Comparison of ENCODE assay signal across 2 cellular contexts in the genomic region with DNA sequence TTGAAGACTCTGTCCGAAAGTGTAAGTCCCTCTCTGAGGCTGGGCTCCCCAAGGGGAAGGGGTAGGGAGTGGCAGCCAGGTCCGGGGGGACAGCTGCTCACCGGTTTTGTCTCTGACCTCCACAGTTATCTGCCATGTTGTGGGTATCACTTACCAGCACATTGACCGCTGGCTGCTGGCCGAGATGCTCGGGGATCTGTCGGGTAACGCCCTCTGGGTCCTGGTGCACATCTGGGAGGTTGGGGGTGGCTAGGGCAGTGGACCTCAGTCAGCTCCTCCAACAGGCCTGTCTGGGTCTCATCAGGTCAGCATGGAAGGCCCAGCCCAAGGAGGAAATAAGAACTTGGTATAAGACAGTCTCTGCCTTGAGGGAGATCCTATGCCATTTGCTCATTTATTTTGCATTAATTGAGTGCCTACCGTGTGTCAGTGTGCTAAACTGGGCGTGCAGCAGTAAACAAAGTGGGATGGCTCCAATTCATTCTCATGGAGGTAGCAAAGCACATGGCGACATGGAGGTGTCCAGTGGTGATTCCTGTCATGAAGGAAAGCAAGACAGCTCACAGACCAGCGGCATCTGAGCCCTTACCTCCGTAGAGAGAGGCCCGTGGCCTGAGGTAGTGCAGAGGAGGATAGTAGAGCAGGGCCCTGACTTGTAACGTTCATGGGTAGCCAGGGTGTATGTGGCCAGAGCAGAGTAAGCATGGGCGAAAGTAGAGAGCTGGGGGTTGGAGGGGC.
TF ChIP-seq lines count a peak whose summit lies in the region.

No MANE protein-coding gene starts in this region.

TF ChIP-seq in HEK293, 187 proteins besides CTCF, POLR2A, EP300 and RAD21:
- TF ChIP-seq ZNF248 (tag by site-specific recombination; IDR thresholded peaks at IDR 0.05) (no peak), ZNF664 (tag by site-specific recombination; IDR thresholded peaks at IDR 0.05) (peak; percentile 66; the same call in 1 of the 2 replicates), ZNF350 (tag by site-specific recombination; IDR thresholded peaks at IDR 0.05) (no peak)
- TF ChIP-seq, protein P1, sequence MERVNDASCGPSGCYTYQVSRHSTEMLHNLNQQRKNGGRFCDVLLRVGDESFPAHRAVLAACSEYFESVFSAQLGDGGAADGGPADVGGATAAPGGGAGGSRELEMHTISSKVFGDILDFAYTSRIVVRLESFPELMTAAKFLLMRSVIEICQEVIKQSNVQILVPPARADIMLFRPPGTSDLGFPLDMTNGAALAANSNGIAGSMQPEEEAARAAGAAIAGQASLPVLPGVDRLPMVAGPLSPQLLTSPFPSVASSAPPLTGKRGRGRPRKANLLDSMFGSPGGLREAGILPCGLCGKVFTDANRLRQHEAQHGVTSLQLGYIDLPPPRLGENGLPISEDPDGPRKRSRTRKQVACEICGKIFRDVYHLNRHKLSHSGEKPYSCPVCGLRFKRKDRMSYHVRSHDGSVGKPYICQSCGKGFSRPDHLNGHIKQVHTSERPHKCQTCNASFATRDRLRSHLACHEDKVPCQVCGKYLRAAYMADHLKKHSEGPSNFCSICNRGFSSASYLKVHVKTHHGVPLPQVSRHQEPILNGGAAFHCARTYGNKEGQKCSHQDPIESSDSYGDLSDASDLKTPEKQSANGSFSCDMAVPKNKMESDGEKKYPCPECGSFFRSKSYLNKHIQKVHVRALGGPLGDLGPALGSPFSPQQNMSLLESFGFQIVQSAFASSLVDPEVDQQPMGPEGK (tag by site-specific recombination; IDR thresholded peaks at IDR 0.05), result no peak

TF ChIP-seq in GM12878, 131 proteins besides CTCF, POLR2A, EP300 and RAD21:
- TF ChIP-seq SMC3 (IDR thresholded peaks at IDR 0.05; ENCODE audit: borderline replicate concordance, low read length), result no peak
- no peak for TF ChIP-seq NFXL1 (IDR thresholded peaks at IDR 0.05; ENCODE audit: borderline replicate concordance)
- TF ChIP-seq CREB1 (IDR thresholded peaks at IDR 0.05; ENCODE audit: low read depth), result no peak
- TF ChIP-seq RFX5 (IDR thresholded peaks at IDR 0.05; ENCODE audit: low read depth, low read length), result no peak
- TF ChIP-seq SUZ12 (IDR thresholded peaks at IDR 0.05; ENCODE audit: unreplicated experiment), result no peak
- TF ChIP-seq BMI1 (IDR thresholded peaks at IDR 0.05; ENCODE audit: borderline replicate concordance), result no peak
- TF ChIP-seq, protein P2, sequence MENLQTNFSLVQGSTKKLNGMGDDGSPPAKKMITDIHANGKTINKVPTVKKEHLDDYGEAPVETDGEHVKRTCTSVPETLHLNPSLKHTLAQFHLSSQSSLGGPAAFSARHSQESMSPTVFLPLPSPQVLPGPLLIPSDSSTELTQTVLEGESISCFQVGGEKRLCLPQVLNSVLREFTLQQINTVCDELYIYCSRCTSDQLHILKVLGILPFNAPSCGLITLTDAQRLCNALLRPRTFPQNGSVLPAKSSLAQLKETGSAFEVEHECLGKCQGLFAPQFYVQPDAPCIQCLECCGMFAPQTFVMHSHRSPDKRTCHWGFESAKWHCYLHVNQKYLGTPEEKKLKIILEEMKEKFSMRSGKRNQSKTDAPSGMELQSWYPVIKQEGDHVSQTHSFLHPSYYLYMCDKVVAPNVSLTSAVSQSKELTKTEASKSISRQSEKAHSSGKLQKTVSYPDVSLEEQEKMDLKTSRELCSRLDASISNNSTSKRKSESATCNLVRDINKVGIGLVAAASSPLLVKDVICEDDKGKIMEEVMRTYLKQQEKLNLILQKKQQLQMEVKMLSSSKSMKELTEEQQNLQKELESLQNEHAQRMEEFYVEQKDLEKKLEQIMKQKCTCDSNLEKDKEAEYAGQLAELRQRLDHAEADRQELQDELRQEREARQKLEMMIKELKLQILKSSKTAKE (IDR thresholded peaks at IDR 0.05; ENCODE audit: low read depth, poor library complexity, severe bottlenecking), result no peak
- no peak for TF ChIP-seq E4F1 (IDR thresholded peaks at IDR 0.05; ENCODE audit: borderline replicate concordance, partially characterized antibody)
- TF ChIP-seq SREBF1 (IDR thresholded peaks at IDR 0.05; ENCODE audit: low read length), result no peak
- TF ChIP-seq ETV6 (conservative IDR thresholded peaks at IDR 0.05 in 1 of 2, IDR thresholded peaks at IDR 0.05 in 1 of 2; ENCODE audit: borderline replicate concordance in 1 of 2, low read depth in 1 of 2), result no peak
- TF ChIP-seq, protein P3, sequence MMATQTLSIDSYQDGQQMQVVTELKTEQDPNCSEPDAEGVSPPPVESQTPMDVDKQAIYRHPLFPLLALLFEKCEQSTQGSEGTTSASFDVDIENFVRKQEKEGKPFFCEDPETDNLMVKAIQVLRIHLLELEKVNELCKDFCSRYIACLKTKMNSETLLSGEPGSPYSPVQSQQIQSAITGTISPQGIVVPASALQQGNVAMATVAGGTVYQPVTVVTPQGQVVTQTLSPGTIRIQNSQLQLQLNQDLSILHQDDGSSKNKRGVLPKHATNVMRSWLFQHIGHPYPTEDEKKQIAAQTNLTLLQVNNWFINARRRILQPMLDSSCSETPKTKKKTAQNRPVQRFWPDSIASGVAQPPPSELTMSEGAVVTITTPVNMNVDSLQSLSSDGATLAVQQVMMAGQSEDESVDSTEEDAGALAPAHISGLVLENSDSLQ (IDR thresholded peaks at IDR 0.05), result no peak
- TF ChIP-seq, protein P4, sequence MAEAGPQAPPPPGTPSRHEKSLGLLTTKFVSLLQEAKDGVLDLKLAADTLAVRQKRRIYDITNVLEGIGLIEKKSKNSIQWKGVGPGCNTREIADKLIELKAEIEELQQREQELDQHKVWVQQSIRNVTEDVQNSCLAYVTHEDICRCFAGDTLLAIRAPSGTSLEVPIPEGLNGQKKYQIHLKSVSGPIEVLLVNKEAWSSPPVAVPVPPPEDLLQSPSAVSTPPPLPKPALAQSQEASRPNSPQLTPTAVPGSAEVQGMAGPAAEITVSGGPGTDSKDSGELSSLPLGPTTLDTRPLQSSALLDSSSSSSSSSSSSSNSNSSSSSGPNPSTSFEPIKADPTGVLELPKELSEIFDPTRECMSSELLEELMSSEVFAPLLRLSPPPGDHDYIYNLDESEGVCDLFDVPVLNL (IDR thresholded peaks at IDR 0.05; ENCODE audit: low read depth, low read length), result no peak
- no peak for TF ChIP-seq PML (IDR thresholded peaks at IDR 0.05; ENCODE audit: low read length)
- no peak for TF ChIP-seq MAX (IDR thresholded peaks at IDR 0.05; ENCODE audit: low read depth, low read length)
TF ChIP-seq in GM12878: peak in this region for 0.
